13 cellular contexts compared by ENCODE assay signal in the genomic region with DNA sequence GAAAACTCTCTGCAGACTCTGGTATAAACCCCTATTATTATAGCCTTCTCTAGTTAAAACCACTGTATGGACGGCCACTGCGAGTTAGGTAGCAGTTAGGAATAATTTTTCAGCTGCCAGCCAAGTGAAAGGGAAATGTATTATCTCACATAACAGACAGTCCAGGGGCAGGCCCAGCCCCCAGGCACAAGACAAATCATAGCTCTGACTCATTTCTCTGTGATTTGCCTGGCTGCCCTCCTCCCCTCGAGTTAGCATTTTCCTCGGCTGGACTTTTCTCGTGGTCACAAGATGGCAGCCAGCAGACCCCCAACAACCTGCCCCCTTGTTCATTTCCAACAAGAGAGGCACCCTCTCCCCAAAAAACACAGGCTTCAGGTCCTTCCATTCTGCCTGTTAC. TPM values are rescaled to one million over a fixed set of nuclear protein-coding genes. Genes with fewer than 3 reads are reported as not detected.
DNase-seq lines count a peak whose midpoint lies in the region; ATAC-seq and TF ChIP-seq lines count a peak whose summit lies in the region.
"Had no signal": no experiment of that assay in that cellular context is flagged by ENCODE, and none has a peak within 500 bp of the region (broad histone marks: within the 10 kb centered on the region; RNA-seq: fewer than 3 reads in every experiment).

No MANE protein-coding gene starts in this region.

- peak overlapping the region; percentile 44 for H2AK9ac ChIP-seq in IMR-90 (replicated peaks; ENCODE audit: low read depth, low read length, poor library complexity)

- peaks cover 3% of the 10 kb centered on the region; the same call in 1 of the 2 replicates for H3K4me1 ChIP-seq in IMR-90 (ENCODE audit: control insufficient read depth, insufficient read depth, low read length)

- no peak overlapping the region for H2BK5ac ChIP-seq in IMR-90 (ENCODE audit: low read depth, low read length, poor library complexity, severe bottlenecking)

- CTCF ChIA-PET in IMR-90 (lab: Yijun Ruan, JAX): no interaction called here

- no peak for TF ChIP-seq RAD21 in IMR-90 (IDR thresholded peaks at IDR 0.05; ENCODE audit: low read length)

- H3K56ac ChIP-seq in IMR-90 (ENCODE audit: extremely low read depth, insufficient read depth, low read length): no peak overlapping the region

- peaks cover 3% of the 10 kb centered on the region; the same call in 1 of the 2 replicates for H3K9me1 ChIP-seq in IMR-90 (ENCODE audit: insufficient read depth, low read length)

- peak overlapping the region; percentile 37; the same call in 1 of the 2 replicates for H2BK20ac ChIP-seq in IMR-90 (ENCODE audit: low read depth, low read length)

- dilution Hi-C loops in IMR-90 (cut with HindIII; ENCODE audit: low sequenced_read_pairs, unreplicated experiment): no loop called here

- H2BK15ac ChIP-seq in IMR-90 (ENCODE audit: low read depth, low read length): no peak overlapping the region

- no peak overlapping the region for H3K18ac ChIP-seq in IMR-90 (ENCODE audit: low read depth, low read length)

- in situ Hi-C loops in IMR-90 (cut with MboI; ENCODE audit: low sequenced_read_pairs): no loop called here

- no peak overlapping the region for H4K91ac ChIP-seq in IMR-90 (ENCODE audit: insufficient read depth, low read depth, low read length)

- POLR2A ChIA-PET in IMR-90 (lab: Charles Lee; ENCODE audit: unreplicated experiment): no interaction called here

- no TSS peak for BruUV-seq in IMR-90 (replicated peaks; lab: Mats Ljungman, UMichigan)

- H3K27ac ChIP-seq in IMR-90 (ENCODE audit: insufficient read depth, low read length): no peak overlapping the region
- H3K27ac ChIP-seq: cardiac muscle cell, WERI-Rb-1 had no signal

- H3K9me3 ChIP-seq in IMR-90 (ENCODE audit: control insufficient read depth, insufficient read depth, low read length): peaks cover 3% of the 10 kb centered on the region

- no peaks in the 10 kb centered on the region for H3K36me3 ChIP-seq in IMR-90 (ENCODE audit: control insufficient read depth, insufficient read depth, low read length)
- H3K36me3 ChIP-seq: cardiac muscle cell, WERI-Rb-1 had no signal

- peak overlapping the region; percentile 11; the same call in 1 of the 2 replicates for H3K4ac ChIP-seq in IMR-90 (ENCODE audit: low read depth, low read length)

- no peak for TF ChIP-seq POLR2A in IMR-90 (IDR thresholded peaks at IDR 0.05; ENCODE audit: low read depth, low read length)

- 0 out of 2 replicates have a peak overlapping the region, but pooled peaks have one; percentile 34 for H3K14ac ChIP-seq in IMR-90 (replicated peaks; ENCODE audit: low read depth, low read length)

- H3K4me2 ChIP-seq in IMR-90 (ENCODE audit: low read depth, low read length): no peak overlapping the region

- intact Hi-C loops in IMR-90 (cut with micrococcal nuclease): no loop called here

- peak overlapping the region; percentile 64; the same call in 1 of the 2 replicates for H2AK5ac ChIP-seq in IMR-90 (ENCODE audit: low read depth, low read length)

- H3K27me3 ChIP-seq in IMR-90 (ENCODE audit: control insufficient read depth, insufficient read depth, low read length): no peaks in the 10 kb centered on the region
- H3K27me3 ChIP-seq: cardiac muscle cell had no signal

- no peak overlapping the region; the same call in 1 of the 2 replicates for H2BK120ac ChIP-seq in IMR-90 (ENCODE audit: low read depth, low read length)

- DNase-seq in A172 (ENCODE audit: low spot score) (peak; percentile 75), IMR-90 (peak; percentile 29), cardiac fibroblast (ENCODE audit: low read depth in 2 of 2) (peak; percentile 43 to 65), iris pigment epithelial cell (ENCODE audit: low read depth) (peak; percentile 81), C1 segment of cervical spinal cord (lab: John Stamatoyannopoulos, UW) (no peak), putamen (ENCODE audit: low spot score) (no peak)
- no peak for DNase-seq in stimulated activated CD4-positive, alpha-beta T cell treated with anti-CD3 and anti-CD28 coated beads, Interleukin-2, amount 100 ng/mL, for 24 hours
- DNase-seq: activated T-cell treated with anti-CD3 and anti-CD28 coated beads, Interleukin-2, amount 50 U/mL, for 48 hours; WERI-Rb-1 had no signal

- H3K4me3 ChIP-seq in IMR-90 (ENCODE audit: insufficient read depth, low read depth, low read length) (no peak overlapping the region), cardiac fibroblast (replicated peaks in 1 of 2; ENCODE audit: low read depth in 2 of 2, low read length in 2 of 2) (no peak overlapping the region)
- H3K4me3 ChIP-seq: cardiac muscle cell had no signal

- WGBS in IMR-90 (ENCODE audit: extremely low coverage in 2 of 2, insufficient read length in 1 of 2), 2 experiments: 60% methylated on average over 2 of the region's 5 CpGs; no CpG with 5 or more reads in 1 of the 2 experiments

- H3K9ac ChIP-seq in IMR-90 (ENCODE audit: low read depth, low read length): no peak overlapping the region

- no peak overlapping the region for H3K23ac ChIP-seq in IMR-90 (ENCODE audit: low read depth, low read length)

- H3K79me1 ChIP-seq in IMR-90 (ENCODE audit: low read depth in 1 of 2, low read length in 2 of 2): no peaks in the 10 kb centered on the region

- ATAC-seq in IMR-90 (ENCODE audit: low read depth) (peak; percentile 59), HG03442 (IDR thresholded peaks at IDR 0.05; ENCODE audit: unreplicated experiment) (no peak)

- H4K20me1 ChIP-seq in IMR-90 (ENCODE audit: insufficient read depth, low read length): no peaks in the 10 kb centered on the region

- H4K8ac ChIP-seq in IMR-90 (ENCODE audit: low read depth in 2 of 2, low read length in 2 of 2): peak overlapping the region in 1 of 2 experiments; percentile 4; a peak in 1 of 4 replicates

- TF ChIP-seq CTCF in IMR-90 (conservative IDR thresholded peaks at IDR 0.05; ENCODE audit: low read depth, low read length) (no peak), cardiac fibroblast (IDR thresholded peaks at IDR 0.05; ENCODE audit: low read depth, low read length) (no peak)

- no peak overlapping the region for H4K5ac ChIP-seq in IMR-90 (ENCODE audit: low read depth, low read length)

- H2AFZ ChIP-seq in IMR-90 (replicated peaks; ENCODE audit: low read length, poor library complexity): peak overlapping the region; percentile 81

TF ChIP-seq in IMR-90, 13 proteins besides CTCF, POLR2A, EP300 and RAD21:
- TF ChIP-seq BHLHE40 (IDR thresholded peaks at IDR 0.05; ENCODE audit: low read depth, low read length): no peak
- TF ChIP-seq RFX5 (IDR thresholded peaks at IDR 0.05; ENCODE audit: low read depth, low read length): no peak
- TF ChIP-seq MXI1 (IDR thresholded peaks at IDR 0.05; ENCODE audit: borderline replicate concordance, low read depth, low read length): no peak
- TF ChIP-seq MAFK (IDR thresholded peaks at IDR 0.05; ENCODE audit: low read depth, low read length): no peak
- TF ChIP-seq, protein P1, sequence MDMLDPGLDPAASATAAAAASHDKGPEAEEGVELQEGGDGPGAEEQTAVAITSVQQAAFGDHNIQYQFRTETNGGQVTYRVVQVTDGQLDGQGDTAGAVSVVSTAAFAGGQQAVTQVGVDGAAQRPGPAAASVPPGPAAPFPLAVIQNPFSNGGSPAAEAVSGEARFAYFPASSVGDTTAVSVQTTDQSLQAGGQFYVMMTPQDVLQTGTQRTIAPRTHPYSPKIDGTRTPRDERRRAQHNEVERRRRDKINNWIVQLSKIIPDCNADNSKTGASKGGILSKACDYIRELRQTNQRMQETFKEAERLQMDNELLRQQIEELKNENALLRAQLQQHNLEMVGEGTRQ (IDR thresholded peaks at IDR 0.05; ENCODE audit: low read depth, low read length): no peak
- TF ChIP-seq MAZ (IDR thresholded peaks at IDR 0.05; ENCODE audit: borderline replicate concordance, low read depth, low read length): no peak
- no peak for TF ChIP-seq CEBPB (IDR thresholded peaks at IDR 0.05; ENCODE audit: low read depth, low read length)
- no peak for TF ChIP-seq RCOR1 (IDR thresholded peaks at IDR 0.05; ENCODE audit: insufficient replicate concordance, low read length)
- no peak for TF ChIP-seq SMC3 (IDR thresholded peaks at IDR 0.05; ENCODE audit: low read depth, low read length)
- TF ChIP-seq NFE2L2 (IDR thresholded peaks at IDR 0.05; ENCODE audit: low read depth, low read length): no peak
- TF ChIP-seq FOS (IDR thresholded peaks at IDR 0.05; ENCODE audit: low read depth, low read length): no peak
- TF ChIP-seq, protein P2, sequence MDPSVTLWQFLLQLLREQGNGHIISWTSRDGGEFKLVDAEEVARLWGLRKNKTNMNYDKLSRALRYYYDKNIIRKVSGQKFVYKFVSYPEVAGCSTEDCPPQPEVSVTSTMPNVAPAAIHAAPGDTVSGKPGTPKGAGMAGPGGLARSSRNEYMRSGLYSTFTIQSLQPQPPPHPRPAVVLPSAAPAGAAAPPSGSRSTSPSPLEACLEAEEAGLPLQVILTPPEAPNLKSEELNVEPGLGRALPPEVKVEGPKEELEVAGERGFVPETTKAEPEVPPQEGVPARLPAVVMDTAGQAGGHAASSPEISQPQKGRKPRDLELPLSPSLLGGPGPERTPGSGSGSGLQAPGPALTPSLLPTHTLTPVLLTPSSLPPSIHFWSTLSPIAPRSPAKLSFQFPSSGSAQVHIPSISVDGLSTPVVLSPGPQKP (IDR thresholded peaks at IDR 0.05; ENCODE audit: borderline replicate concordance, low read depth, low read length): no peak
- no peak for TF ChIP-seq CHD1 (IDR thresholded peaks at IDR 0.05; ENCODE audit: low read depth, low read length)

RNA-seq across cellular contexts. Expression of a gene that starts 10.5 kb away (rescaled TPM):
- 1.3 and 3.4 TPM in 2 replicates for total RNA-seq in A172 (2014; rRNA removed; shearing (Covaris generic))
- total RNA-seq in IMR-90 (2012; rRNA removed): under 0.01 TPM in 1 of 2 replicates, not detected in the other
- polyA plus RNA-seq in IMR-90 (2012; rRNA removed): 0.07 TPM in 1 of 2 replicates, not detected in the other
- not detected in 2 replicates for polyA plus RNA-seq in IMR-90 (2012; cell fraction: cytosol; rRNA removed)
- 0.05 and 0.07 TPM in 2 replicates for polyA plus RNA-seq in IMR-90 (2012; cell fraction: nucleus; rRNA removed; ENCODE audit: low replicate concordance)
- total RNA-seq: A673, cardiac muscle cell, G401 had no signal
- polyA plus RNA-seq: cardiac muscle cell had no signal

Comparison
In these comparisons a context has a peak if more than half of its experiments do, and no peak if none do; other contexts are left out.
1. DNase-seq: peak in A172 (single experiment), IMR-90 (single experiment), cardiac fibroblast (2 of 2) and iris pigment epithelial cell (single experiment); none in stimulated activated CD4-positive, alpha-beta T cell treated with anti-CD3 and anti-CD28 coated beads, Interleukin-2, amount 100 ng/mL, for 24 hours (0 of 2), C1 segment of cervical spinal cord (0 of 14) and putamen (single experiment).